ENCODE assay signal across 12 cellular contexts in the genomic region with DNA sequence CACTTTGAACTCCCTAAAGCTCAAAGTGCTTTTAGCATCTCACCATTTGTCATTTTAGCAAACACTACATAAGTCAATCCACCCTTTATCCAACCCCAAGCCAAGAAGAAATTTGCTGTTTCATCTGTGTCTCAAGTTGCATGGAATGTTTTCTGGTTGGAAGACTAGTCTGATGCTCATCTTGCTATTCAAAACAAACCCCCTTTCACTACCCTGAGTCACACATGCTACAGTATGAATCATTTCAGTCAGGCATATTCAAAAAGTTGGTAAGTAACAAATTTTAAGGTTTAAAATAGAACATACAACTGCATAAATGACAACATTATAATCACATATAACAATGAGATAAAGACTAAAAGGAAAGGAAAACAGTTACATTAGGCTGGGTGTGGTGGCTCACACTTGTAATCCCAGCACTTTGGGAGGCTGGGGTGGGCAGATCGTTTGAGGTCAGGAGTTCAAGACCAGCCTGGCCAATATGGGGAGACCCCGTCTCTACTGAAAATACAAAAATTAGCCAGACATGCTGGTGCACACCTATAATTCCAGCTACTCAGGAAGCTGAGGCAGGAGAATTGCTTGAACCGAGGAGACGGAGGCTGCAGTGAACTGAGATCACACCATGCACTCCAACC. TPM values are rescaled to one million over a fixed set of nuclear protein-coding genes. Genes with fewer than 3 reads are reported as not detected.
DNase-seq lines count a peak whose midpoint lies in the region; ATAC-seq and TF ChIP-seq lines count a peak whose summit lies in the region.
"Had no signal": no experiment of that assay in that cellular context is flagged by ENCODE, and none has a peak within 500 bp of the region (broad histone marks: within the 10 kb centered on the region; RNA-seq: fewer than 3 reads in every experiment).

No MANE protein-coding gene starts in this region.

- no peak for ATAC-seq in HG03196 (IDR thresholded peaks at IDR 0.05; ENCODE audit: unreplicated experiment)

- no peaks in the 10 kb centered on the region for H3K9me3 ChIP-seq in adrenal gland (replicated peaks in 1 of 3)

- H3K9me3 Mint-ChIP-seq in mesothelial cell of epicardium = no peaks in the 10 kb centered on the region
- H3K9me3 Mint-ChIP-seq: dendritic cell treated with granulocyte-macrophage colony-stimulating factor and Interleukin-4, amounts not matched to agents 40 ng/mL and 50 ng/mL, for 4 days had no signal

- CTCF ChIA-PET in BJ (lab: Yijun Ruan, JAX) = interaction anchor here (0.6 kb wide), 1 partner anchor 153 kb away, joined by 3 read pairs; no protein-coding TSS in a partner anchor

- peaks cover 5% of the 10 kb centered on the region for H3K4me1 Mint-ChIP-seq in mesothelial cell of epicardium

- no peak for TF ChIP-seq POLR2A in adrenal gland (IDR thresholded peaks at IDR 0.05)

- H3K36me3 Mint-ChIP-seq in mesothelial cell of epicardium = peaks cover 10% of the 10 kb centered on the region

- in situ Hi-C loops in astrocyte of the spinal cord (cut with HindIII; ENCODE audit: low sequenced_read_pairs) = no loop called here

- no peak for TF ChIP-seq CTCF in BJ (IDR thresholded peaks at IDR 0.05; ENCODE audit: insufficient read depth, low read depth, low read length)
- TF ChIP-seq CTCF in astrocyte of the spinal cord (IDR thresholded peaks at IDR 0.05; ENCODE audit: low read depth, low read length) = no peak
- no peak for TF ChIP-seq CTCF in mesothelial cell of epicardium (IDR thresholded peaks at IDR 0.05; ENCODE audit: unreplicated experiment)
- no peak for TF ChIP-seq CTCF in adrenal gland (IDR thresholded peaks at IDR 0.05)

- 92 to 94% (median 94%) methylated on average over 4 of the region's 4 CpGs for WGBS in adrenal gland, 4 donors

- peak overlapping the region in 2 of 5 donors; percentile 2 to 37 for H3K27ac ChIP-seq in adrenal gland

- H3K4me3 ChIP-seq in BJ (ENCODE audit: low read depth, low read length) (no peak overlapping the region), astrocyte of the spinal cord (ENCODE audit: low read depth, low read length) (no peak overlapping the region), adrenal gland (no peak overlapping the region)
- H3K4me3 ChIP-seq: lung had no signal

- no peak overlapping the region for H3K4me3 Mint-ChIP-seq in mesothelial cell of epicardium
- H3K4me3 Mint-ChIP-seq: dendritic cell treated with granulocyte-macrophage colony-stimulating factor and Interleukin-4, amounts not matched to agents 40 ng/mL and 50 ng/mL, for 4 days had no signal

- no peaks in the 10 kb centered on the region for H3K27me3 ChIP-seq in BJ (ENCODE audit: control insufficient read depth, insufficient read depth, low read length)
- no peaks in the 10 kb centered on the region for H3K27me3 ChIP-seq in adrenal gland

- H3K36me3 ChIP-seq in BJ (ENCODE audit: control insufficient read depth, insufficient read depth, low read length) = peaks cover 6% of the 10 kb centered on the region
- peaks cover 0 to 10% of the 10 kb centered on the region in 2 donors for H3K36me3 ChIP-seq in adrenal gland (replicated peaks in 1 of 2)

- H3K27ac Mint-ChIP-seq in mesothelial cell of epicardium = peak overlapping the region; percentile 4
- H3K27ac Mint-ChIP-seq: dendritic cell treated with granulocyte-macrophage colony-stimulating factor and Interleukin-4, amounts not matched to agents 40 ng/mL and 50 ng/mL, for 4 days had no signal

- POLR2A ChIA-PET in BJ (lab: Charles Lee) = no interaction called here

- H3K27me3 Mint-ChIP-seq in mesothelial cell of epicardium (ENCODE audit: low read depth) = no peaks in the 10 kb centered on the region
- H3K27me3 Mint-ChIP-seq: dendritic cell treated with granulocyte-macrophage colony-stimulating factor and Interleukin-4, amounts not matched to agents 40 ng/mL and 50 ng/mL, for 4 days had no signal

- intact Hi-C loops in adrenal gland (cut with DNase I) = no loop called here

- DNase-seq in BJ (ENCODE audit: low read depth) (peak; percentile 96), LHCN-M2 (ENCODE audit: low read depth) (peak; percentile 97), astrocyte of the spinal cord (ENCODE audit: low read depth, low spot score) (peak; percentile 95), mesothelial cell of epicardium (ENCODE audit: low spot score in 2 of 2, unreplicated experiment in 2 of 2) (no peak), adrenal gland (no peak), DMS 273 (lab: John Stamatoyannopoulos, UW; ENCODE audit: unreplicated experiment) (no peak), NCI-H2081 treated with DMSO at 0.1 percent for 48 hours (lab: John Stamatoyannopoulos, UW) (no peak)
- DNase-seq: activated CD4-positive, CD25-positive, alpha-beta regulatory T cell; NCI-H82 had no signal

- peaks cover 12 to 20% of the 10 kb centered on the region in 2 donors for H3K4me1 ChIP-seq in adrenal gland (replicated peaks in 1 of 2)

RNA-seq across cellular contexts. Expression of a gene that starts 38.7 kb away (rescaled TPM):
- polyA plus RNA-seq in BJ (2011; rRNA removed) (9.7 and 11.5 TPM in 2 replicates), adrenal gland (10 to 100 TPM in 1 of 3 donors, 1 to 10 TPM in 2; 4.4 to 12.8 (median 6.7) TPM)
- 7.2 and 11.6 TPM in 2 replicates for polyA minus RNA-seq in BJ (2011; rRNA and poly(A)+ RNA removed)
- total RNA-seq in LHCN-M2 (2014; rRNA removed) (7.2 and 8.1 TPM in 2 replicates), mesothelial cell of epicardium (18.3 to 19.5 TPM (median 18.3 TPM) in 3 replicates), adrenal gland (10 to 100 TPM; 15.4 to 22.9 (median 17.8) TPM)
- 5.7 TPM for polyA plus RNA-seq in LHCN-M2 (2012)

RNA-seq across cellular contexts. Expression of a gene that starts 51.1 kb away (rescaled TPM):
- polyA plus RNA-seq in BJ (2011; rRNA removed) (6.4 and 10.8 TPM in 2 replicates), adrenal gland (10 to 100 TPM in 1 of 3 donors, 1 to 10 TPM in 2; 4.7 to 24.0 (median 5.9) TPM)
- polyA minus RNA-seq in BJ (2011; rRNA and poly(A)+ RNA removed) = 7.9 and 8.8 TPM in 2 replicates
- total RNA-seq in LHCN-M2 (2014; rRNA removed) (18.0 and 20.5 TPM in 2 replicates), mesothelial cell of epicardium (15.7 to 15.9 TPM (median 15.7 TPM) in 3 replicates), adrenal gland (10 to 100 TPM; 15.8 to 26.0 (median 19.3) TPM)
- polyA plus RNA-seq in LHCN-M2 (2012) = 6.7 TPM

RNA-seq across cellular contexts. Expression of a gene that starts 54.9 kb away (rescaled TPM):
- polyA plus RNA-seq in BJ (2011; rRNA removed) (2.4 and 3.4 TPM in 2 replicates), adrenal gland (10 to 100 TPM in 1 of 3 donors, 1 to 10 TPM in 2; 3.3 to 11.2 (median 3.3) TPM)
- polyA minus RNA-seq in BJ (2011; rRNA and poly(A)+ RNA removed) = 2.8 and 3.7 TPM in 2 replicates
- total RNA-seq in LHCN-M2 (2014; rRNA removed) (2.8 and 3.3 TPM in 2 replicates), mesothelial cell of epicardium (6.1 to 6.8 TPM (median 6.5 TPM) in 3 replicates), adrenal gland (10 to 100 TPM in 3 of 8 donors, 1 to 10 TPM in 5; 2.3 to 33.2 (median 8.4) TPM)
- 4.4 TPM for polyA plus RNA-seq in LHCN-M2 (2012)

Comparison
In these comparisons a context has a peak if more than half of its experiments do, and no peak if none do; other contexts are left out.
1. DNase-seq: peak in BJ (single experiment), LHCN-M2 (single experiment) and astrocyte of the spinal cord (single experiment); none in mesothelial cell of epicardium (0 of 2), adrenal gland (0 of 7), DMS 273 (single experiment) and NCI-H2081 treated with DMSO at 0.1 percent for 48 hours (single experiment).